In the genomic region with DNA sequence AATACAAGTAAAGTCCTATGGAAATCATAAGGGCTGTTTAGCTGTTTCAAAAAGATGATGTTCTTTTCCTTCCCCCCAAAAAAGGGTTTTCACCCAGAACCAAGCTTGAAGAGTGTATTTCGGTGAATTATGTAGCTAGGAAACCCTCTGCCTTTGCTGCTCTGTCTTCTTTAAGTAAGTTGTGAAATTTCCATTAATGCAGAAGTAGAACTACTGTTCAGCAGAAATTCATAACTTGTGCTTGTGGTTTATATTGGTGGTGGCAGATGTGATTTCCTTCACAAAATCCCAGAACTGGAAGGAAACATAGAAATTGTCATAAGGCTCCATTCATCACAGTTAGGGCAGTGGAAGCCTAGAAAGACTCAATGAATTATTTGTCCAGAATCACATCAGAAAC, we compare ENCODE assay signal across 10 cellular contexts. TPM values are rescaled to one million over a fixed set of nuclear protein-coding genes. Genes with fewer than 3 reads are reported as not detected.
"Had no signal": no experiment of that assay in that cellular context is flagged by ENCODE, and none has a peak within 500 bp of the region (broad histone marks: within the 10 kb centered on the region; RNA-seq: fewer than 3 reads in every experiment).

No MANE protein-coding gene starts in this region.

- H3K36me3 ChIP-seq: cardiac muscle cell had no signal

- DNase-seq: activated B cell treated with CpG ODN at 0.5 μM for 24 hours; activated CD4-positive, alpha-beta T cell treated with anti-CD3 and anti-CD28 coated beads, Interleukin-2, amount 10 ng/mL, durations not matched to agents 24 days and 14 days; activated naive CD4-positive, alpha-beta T cell treated with anti-CD3 and anti-CD28 coated beads for 36 hours; foreskin keratinocyte; head of caudate nucleus; mesendoderm had no signal

- H3K4me1 ChIP-seq: foreskin keratinocyte, parathyroid adenoma had no signal

- ATAC-seq: foreskin keratinocyte had no signal

- H3K4me3 Mint-ChIP-seq: activated B cell treated with CpG ODN at 0.5 μM for 24 hours; activated CD4-positive, alpha-beta T cell treated with anti-CD3 and anti-CD28 coated beads, Interleukin-2, amount 10 ng/mL, durations not matched to agents 24 days and 14 days; activated naive CD4-positive, alpha-beta T cell treated with anti-CD3 and anti-CD28 coated beads for 36 hours; activated T-helper 1 cell treated with anti-CD3 and anti-CD28 coated beads, Interleukin-12 subunit alpha, Interleukin-12 subunit beta, Interleukin-2, Interleukin-4 antibody, amounts not matched to agents 30 ng/mL and 10 ng/mL and 1 ng/mL, durations not matched to agents 14 hours and 24 hours and 36 hours had no signal

- H3K27me3 ChIP-seq: cardiac muscle cell had no signal

- H3K4me1 Mint-ChIP-seq: activated CD4-positive, alpha-beta T cell treated with anti-CD3 and anti-CD28 coated beads, Interleukin-2, amount 10 ng/mL, durations not matched to agents 24 days and 14 days had no signal

- H3K9me3 Mint-ChIP-seq: activated B cell treated with CpG ODN at 0.5 μM for 24 hours; activated CD4-positive, alpha-beta T cell treated with anti-CD3 and anti-CD28 coated beads, Interleukin-2, amount 10 ng/mL, durations not matched to agents 24 days and 14 days; activated naive CD4-positive, alpha-beta T cell treated with anti-CD3 and anti-CD28 coated beads for 36 hours; activated T-helper 1 cell treated with anti-CD3 and anti-CD28 coated beads, Interleukin-12 subunit alpha, Interleukin-12 subunit beta, Interleukin-2, Interleukin-4 antibody, amounts not matched to agents 30 ng/mL and 10 ng/mL and 1 ng/mL, durations not matched to agents 14 hours and 24 hours and 36 hours had no signal

- H3K27ac Mint-ChIP-seq: activated CD4-positive, alpha-beta T cell treated with anti-CD3 and anti-CD28 coated beads, Interleukin-2, amount 10 ng/mL, durations not matched to agents 24 days and 14 days; activated naive CD4-positive, alpha-beta T cell treated with anti-CD3 and anti-CD28 coated beads for 36 hours; activated T-helper 1 cell treated with anti-CD3 and anti-CD28 coated beads, Interleukin-12 subunit alpha, Interleukin-12 subunit beta, Interleukin-2, Interleukin-4 antibody, amounts not matched to agents 30 ng/mL and 10 ng/mL and 1 ng/mL, durations not matched to agents 14 hours and 24 hours and 36 hours had no signal

- H3K27ac ChIP-seq: cardiac muscle cell, foreskin keratinocyte, parathyroid adenoma had no signal

- H3K4me3 ChIP-seq: cardiac muscle cell, skin epidermis had no signal

RNA-seq across cellular contexts. Expression of gene DAB2, which starts 42.0 kb away (rescaled TPM):
- total RNA-seq: activated B cell treated with CpG ODN at 0.5 μM for 24 hours; activated CD4-positive, alpha-beta T cell treated with anti-CD3 and anti-CD28 coated beads, Interleukin-2, amount 10 ng/mL, durations not matched to agents 24 days and 14 days; activated naive CD4-positive, alpha-beta T cell treated with anti-CD3 and anti-CD28 coated beads for 36 hours; activated T-helper 1 cell treated with anti-CD3 and anti-CD28 coated beads, Interleukin-12 subunit alpha, Interleukin-12 subunit beta, Interleukin-2, Interleukin-4 antibody, amounts not matched to agents 30 ng/mL and 10 ng/mL and 1 ng/mL, durations not matched to agents 14 hours and 24 hours and 36 hours had no signal
